ENCODE assay signal across 38 cellular contexts in the genomic region with DNA sequence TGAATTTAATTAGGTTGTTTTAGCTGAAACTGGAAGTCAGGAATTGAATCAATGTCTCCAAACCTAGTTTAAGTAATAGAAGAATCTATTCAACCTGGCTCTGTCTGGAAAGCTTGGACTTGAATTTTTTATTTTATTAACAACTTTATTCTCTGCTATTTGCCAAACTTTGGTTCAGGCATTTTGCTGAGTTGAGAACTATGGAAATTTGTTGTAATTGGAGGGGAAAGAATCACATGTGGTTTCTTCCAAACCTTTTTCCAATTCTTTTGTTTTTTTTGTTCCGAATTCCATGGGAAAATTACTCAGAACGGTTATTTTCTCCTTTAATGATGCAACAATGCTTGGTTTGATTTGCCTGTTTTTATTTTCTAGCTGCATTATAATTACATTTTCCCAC.
"Had no signal": no experiment of that assay in that cellular context is flagged by ENCODE, and none has a peak within 500 bp of the region (broad histone marks: within the 10 kb centered on the region; RNA-seq: fewer than 3 reads in every experiment).

No MANE protein-coding gene starts in this region.

- H3K9me3 ChIP-seq: adrenal gland, body of pancreas, breast epithelium, esophagus muscularis mucosa, gastrocnemius medialis, heart left ventricle had no signal

- H3K27me3 ChIP-seq: adrenal gland, body of pancreas, breast epithelium, cardiac muscle cell, dorsolateral prefrontal cortex, esophagus muscularis mucosa, foreskin keratinocyte, gastrocnemius medialis, heart left ventricle had no signal

- H3K27ac Mint-ChIP-seq: activated B cell treated with CpG ODN at 0.5 μM for 24 hours; activated CD4-positive, alpha-beta memory T cell treated with anti-CD3 and anti-CD28 coated beads for 36 hours; activated CD4-positive, alpha-beta T cell treated with anti-CD3 and anti-CD28 coated beads, Interleukin-2, amount 10 ng/mL, durations not matched to agents 24 days and 14 days; activated CD8-positive, alpha-beta memory T cell treated with anti-CD3 and anti-CD28 coated beads, Interleukin-2, amount 10 ng/mL, durations not matched to agents 7 days and 5 days; activated CD8-positive, alpha-beta T cell treated with anti-CD3 and anti-CD28 coated beads, Interleukin-2, amount 10 ng/mL, durations not matched to agents 7 days and 5 days; activated naive CD4-positive, alpha-beta T cell treated with anti-CD3 and anti-CD28 coated beads for 36 hours; activated naive CD4-positive, alpha-beta T cell treated with anti-CD3 and anti-CD28 coated beads, Interleukin-2, amount 50 U/mL, for 24 hours; activated naive CD8-positive, alpha-beta T cell treated with anti-CD3 and anti-CD28 coated beads for 36 hours; activated naive CD8-positive, alpha-beta T cell treated with anti-CD3 and anti-CD28 coated beads, Interleukin-2, amount 50 U/mL, for 24 hours; activated T-helper 1 cell treated with anti-CD3 and anti-CD28 coated beads, Interleukin-12 subunit alpha, Interleukin-12 subunit beta, Interleukin-2, Interleukin-4 antibody, amounts not matched to agents 30 ng/mL and 10 ng/mL and 1 ng/mL, durations not matched to agents 14 hours and 24 hours and 36 hours; activated T-helper 2 cell treated with anti-CD3 and anti-CD28 coated beads, Interferon-gamma antibody, Interleukin-2, Interleukin-4, amounts not matched to agents 10 μg/mL and 5 μg/mL and 100 μg/mL, durations not matched to agents 14 hours and 24 hours and 36 hours; dendritic cell treated with granulocyte-macrophage colony-stimulating factor and Interleukin-4, amounts not matched to agents 40 ng/mL and 50 ng/mL, for 4 days; T-helper 17 cell; T-helper 2 cell treated with Interferon-gamma antibody and Interleukin-4, amounts not matched to agents 5 μg/mL and 100 μg/mL, for 36 hours had no signal

- H3K4me1 Mint-ChIP-seq: activated B cell treated with CpG ODN at 0.5 μM for 24 hours; activated naive CD4-positive, alpha-beta T cell treated with anti-CD3 and anti-CD28 coated beads, Interleukin-2, amount 50 U/mL, for 24 hours; T-helper 17 cell had no signal

- H3K27ac ChIP-seq: adrenal gland, body of pancreas, cardiac muscle cell, dorsolateral prefrontal cortex, esophagus muscularis mucosa, foreskin keratinocyte, gastrocnemius medialis, WERI-Rb-1 had no signal

- DNase-seq: activated B cell treated with CpG ODN at 0.5 μM for 24 hours; activated CD4-positive, alpha-beta memory T cell treated with anti-CD3 and anti-CD28 coated beads for 36 hours; activated CD4-positive, alpha-beta T cell treated with anti-CD3 and anti-CD28 coated beads, Interleukin-2, amount 10 ng/mL, durations not matched to agents 24 days and 14 days; activated CD8-positive, alpha-beta memory T cell treated with anti-CD3 and anti-CD28 coated beads, Interleukin-2, amount 10 ng/mL, durations not matched to agents 7 days and 5 days; activated CD8-positive, alpha-beta memory T cell treated with anti-CD3 and anti-CD28 coated beads, Interleukin-2, amount 50 U/mL, for 4 hours; activated CD8-positive, alpha-beta T cell treated with anti-CD3 and anti-CD28 coated beads, Interleukin-2, amount 10 ng/mL, durations not matched to agents 7 days and 5 days; activated effector memory CD4-positive, alpha-beta T cell treated with anti-CD3 and anti-CD28 coated beads, Interleukin-2, amount 50 U/mL, for 16 hours; activated naive CD4-positive, alpha-beta T cell treated with anti-CD3 and anti-CD28 coated beads for 36 hours; activated naive CD8-positive, alpha-beta T cell treated with anti-CD3 and anti-CD28 coated beads for 36 hours; activated naive CD8-positive, alpha-beta T cell treated with anti-CD3 and anti-CD28 coated beads, Interleukin-2, amount 50 U/mL, for 24 hours; activated T-cell treated with anti-CD3 and anti-CD28 coated beads, Interleukin-2, amount 50 U/mL, for 1 hour; activated T-cell treated with anti-CD3 and anti-CD28 coated beads, Interleukin-2, amount 50 U/mL, for 48 hours; adrenal gland; amygdala; central memory CD4-positive, alpha-beta T cell; cerebellar nuclear complex; dorsolateral prefrontal cortex; effector memory CD4-positive, alpha-beta T cell; erythroblast; foreskin keratinocyte; gastrocnemius medialis; glutamatergic neuron; heart left ventricle; T-helper 1 cell; T-helper 17 cell; T1000; WERI-Rb-1 had no signal

- H3K36me3 ChIP-seq: adrenal gland, breast epithelium, cardiac muscle cell, esophagus muscularis mucosa, gastrocnemius medialis, heart left ventricle, WERI-Rb-1 had no signal

- H3K4me1 ChIP-seq: adrenal gland, body of pancreas, breast epithelium, esophagus muscularis mucosa, foreskin keratinocyte, gastrocnemius medialis had no signal

- ATAC-seq: activated CD4-positive, CD25-positive, alpha-beta regulatory T cell treated with anti-CD3 and anti-CD28 coated beads, Interleukin-2, amount 50 U/mL, for 24 hours; activated CD8-positive, alpha-beta memory T cell treated with anti-CD3 and anti-CD28 coated beads, Interleukin-2, amount 10 ng/mL, durations not matched to agents 7 days and 5 days; activated CD8-positive, alpha-beta T cell treated with anti-CD3 and anti-CD28 coated beads, Interleukin-2, amount 10 ng/mL, durations not matched to agents 7 days and 5 days; activated naive CD8-positive, alpha-beta T cell treated with anti-CD3 and anti-CD28 coated beads, Interleukin-2, amount 50 U/mL, for 24 hours; body of pancreas; foreskin keratinocyte; gastrocnemius medialis; heart left ventricle; T-helper 17 cell had no signal

- H3K36me3 Mint-ChIP-seq: activated CD4-positive, alpha-beta memory T cell treated with anti-CD3 and anti-CD28 coated beads for 36 hours; activated naive CD4-positive, alpha-beta T cell treated with anti-CD3 and anti-CD28 coated beads, Interleukin-2, amount 50 U/mL, for 24 hours had no signal

- H3K4me3 ChIP-seq: adrenal gland, body of pancreas, breast epithelium, cardiac muscle cell, coronary artery, dorsolateral prefrontal cortex, esophagus muscularis mucosa, gastrocnemius medialis, heart left ventricle had no signal

- H3K27me3 Mint-ChIP-seq: activated B cell treated with CpG ODN at 0.5 μM for 24 hours; activated CD4-positive, alpha-beta memory T cell treated with anti-CD3 and anti-CD28 coated beads for 36 hours; activated CD4-positive, alpha-beta T cell treated with anti-CD3 and anti-CD28 coated beads, Interleukin-2, amount 10 ng/mL, durations not matched to agents 24 days and 14 days; activated CD8-positive, alpha-beta memory T cell treated with anti-CD3 and anti-CD28 coated beads, Interleukin-2, amount 10 ng/mL, durations not matched to agents 7 days and 5 days; activated naive CD4-positive, alpha-beta T cell treated with anti-CD3 and anti-CD28 coated beads, Interleukin-2, amount 50 U/mL, for 24 hours; activated naive CD8-positive, alpha-beta T cell treated with anti-CD3 and anti-CD28 coated beads, Interleukin-2, amount 50 U/mL, for 24 hours; dendritic cell treated with granulocyte-macrophage colony-stimulating factor and Interleukin-4, amounts not matched to agents 40 ng/mL and 50 ng/mL, for 4 days; T-helper 17 cell had no signal

- H3K9me3 Mint-ChIP-seq: activated B cell treated with CpG ODN at 0.5 μM for 24 hours; activated naive CD4-positive, alpha-beta T cell treated with anti-CD3 and anti-CD28 coated beads, Interleukin-2, amount 50 U/mL, for 24 hours had no signal

- H3K4me3 Mint-ChIP-seq: activated B cell treated with CpG ODN at 0.5 μM for 24 hours; activated CD4-positive, alpha-beta memory T cell treated with anti-CD3 and anti-CD28 coated beads for 36 hours; activated CD4-positive, alpha-beta T cell treated with anti-CD3 and anti-CD28 coated beads, Interleukin-2, amount 10 ng/mL, durations not matched to agents 24 days and 14 days; activated CD8-positive, alpha-beta memory T cell treated with anti-CD3 and anti-CD28 coated beads, Interleukin-2, amount 10 ng/mL, durations not matched to agents 7 days and 5 days; activated CD8-positive, alpha-beta T cell treated with anti-CD3 and anti-CD28 coated beads, Interleukin-2, amount 10 ng/mL, durations not matched to agents 7 days and 5 days; activated naive CD4-positive, alpha-beta T cell treated with anti-CD3 and anti-CD28 coated beads for 36 hours; activated naive CD4-positive, alpha-beta T cell treated with anti-CD3 and anti-CD28 coated beads, Interleukin-2, amount 50 U/mL, for 24 hours; activated naive CD8-positive, alpha-beta T cell treated with anti-CD3 and anti-CD28 coated beads for 36 hours; activated naive CD8-positive, alpha-beta T cell treated with anti-CD3 and anti-CD28 coated beads, Interleukin-2, amount 50 U/mL, for 24 hours; activated T-helper 1 cell treated with anti-CD3 and anti-CD28 coated beads, Interleukin-12 subunit alpha, Interleukin-12 subunit beta, Interleukin-2, Interleukin-4 antibody, amounts not matched to agents 30 ng/mL and 10 ng/mL and 1 ng/mL, durations not matched to agents 14 hours and 24 hours and 36 hours; dendritic cell treated with granulocyte-macrophage colony-stimulating factor and Interleukin-4, amounts not matched to agents 40 ng/mL and 50 ng/mL, for 4 days; T-helper 17 cell; T-helper 2 cell treated with Interferon-gamma antibody and Interleukin-4, amounts not matched to agents 5 μg/mL and 100 μg/mL, for 36 hours had no signal
